31 cellular contexts compared by ENCODE assay signal in genomic region chr11:88122956-88123355, GRCh38.
"Had no signal": no experiment of that assay in that cellular context is flagged by ENCODE, and none has a peak within 500 bp of the region (broad histone marks: within the 10 kb centered on the region; RNA-seq: fewer than 3 reads in every experiment).

No MANE protein-coding gene starts in this region.

- H3K4me1 Mint-ChIP-seq: activated CD4-positive, alpha-beta memory T cell treated with anti-CD3 and anti-CD28 coated beads, Interleukin-2, amount 10 ng/mL, durations not matched to agents 7 days and 5 days; activated CD4-positive, alpha-beta T cell treated with anti-CD3 and anti-CD28 coated beads, Interleukin-2, amount 10 ng/mL, durations not matched to agents 7 days and 5 days; activated CD8-positive, alpha-beta memory T cell treated with anti-CD3 and anti-CD28 coated beads, Interleukin-2, amount 10 ng/mL, durations not matched to agents 7 days and 5 days; activated naive CD4-positive, alpha-beta T cell treated with anti-CD3 and anti-CD28 coated beads, Interleukin-2, amount 50 U/mL, for 24 hours; activated naive CD8-positive, alpha-beta T cell treated with anti-CD3 and anti-CD28 coated beads for 36 hours; activated naive CD8-positive, alpha-beta T cell treated with anti-CD3 and anti-CD28 coated beads, Interleukin-2, amount 50 U/mL, for 24 hours had no signal

- H3K4me1 ChIP-seq: adrenal gland, body of pancreas, esophagus muscularis mucosa, foreskin keratinocyte, gastrocnemius medialis, heart right ventricle had no signal

- DNase-seq: activated CD4-positive, alpha-beta memory T cell treated with anti-CD3 and anti-CD28 coated beads, Interleukin-2, amount 10 ng/mL, durations not matched to agents 7 days and 5 days; activated CD4-positive, alpha-beta T cell treated with anti-CD3 and anti-CD28 coated beads for 1 hour; activated CD4-positive, alpha-beta T cell treated with anti-CD3 and anti-CD28 coated beads for 4 hours; activated CD4-positive, alpha-beta T cell treated with anti-CD3 and anti-CD28 coated beads, Interleukin-2, amount 10 ng/mL, durations not matched to agents 7 days and 5 days; activated CD4-positive, alpha-beta T cell treated with anti-CD3 and anti-CD28 coated beads, Interleukin-2, amount 50 U/mL, for 4 hours; activated CD8-positive, alpha-beta memory T cell treated with anti-CD3 and anti-CD28 coated beads, Interleukin-2, amount 10 ng/mL, durations not matched to agents 7 days and 5 days; activated CD8-positive, alpha-beta memory T cell treated with anti-CD3 and anti-CD28 coated beads, Interleukin-2, amount 50 U/mL, for 4 hours; activated effector memory CD4-positive, alpha-beta T cell treated with anti-CD3 and anti-CD28 coated beads, Interleukin-2, amount 50 U/mL, for 16 hours; activated naive CD4-positive, alpha-beta T cell treated with anti-CD3 and anti-CD28 coated beads for 36 hours; activated naive CD8-positive, alpha-beta T cell treated with anti-CD3 and anti-CD28 coated beads for 36 hours; activated naive CD8-positive, alpha-beta T cell treated with anti-CD3 and anti-CD28 coated beads, Interleukin-2, amount 50 U/mL, for 24 hours; activated T-cell treated with anti-CD3 and anti-CD28 coated beads, Interleukin-2, amount 50 U/mL, for 1 hour; activated T-cell treated with anti-CD3 and anti-CD28 coated beads, Interleukin-2, amount 50 U/mL, for 48 hours; adrenal gland; amygdala; aorta; body of pancreas; central memory CD4-positive, alpha-beta T cell; effector CD4-positive, alpha-beta T cell; effector memory CD8-positive, alpha-beta T cell; erythroblast; foreskin keratinocyte; gastrocnemius medialis; heart right ventricle; T-helper 2 cell had no signal

- H3K27ac Mint-ChIP-seq: activated CD4-positive, alpha-beta memory T cell treated with anti-CD3 and anti-CD28 coated beads, Interleukin-2, amount 10 ng/mL, durations not matched to agents 7 days and 5 days; activated CD4-positive, alpha-beta T cell treated with anti-CD3 and anti-CD28 coated beads, Interleukin-2, amount 10 ng/mL, durations not matched to agents 7 days and 5 days; activated CD8-positive, alpha-beta memory T cell treated with anti-CD3 and anti-CD28 coated beads, Interleukin-2, amount 10 ng/mL, durations not matched to agents 7 days and 5 days; activated naive CD4-positive, alpha-beta T cell treated with anti-CD3 and anti-CD28 coated beads for 36 hours; activated naive CD4-positive, alpha-beta T cell treated with anti-CD3 and anti-CD28 coated beads, Interleukin-2, amount 50 U/mL, for 24 hours; activated naive CD8-positive, alpha-beta T cell treated with anti-CD3 and anti-CD28 coated beads for 36 hours; activated naive CD8-positive, alpha-beta T cell treated with anti-CD3 and anti-CD28 coated beads, Interleukin-2, amount 50 U/mL, for 24 hours; activated T-helper 1 cell treated with anti-CD3 and anti-CD28 coated beads, Interleukin-12 subunit alpha, Interleukin-12 subunit beta, Interleukin-2, Interleukin-4 antibody, amounts not matched to agents 30 ng/mL and 10 ng/mL and 1 ng/mL, durations not matched to agents 14 hours and 24 hours and 36 hours; activated T-helper 2 cell treated with anti-CD3 and anti-CD28 coated beads, Interferon-gamma antibody, Interleukin-2, Interleukin-4, amounts not matched to agents 10 μg/mL and 5 μg/mL and 100 μg/mL, durations not matched to agents 14 hours and 24 hours and 36 hours; dendritic cell treated with granulocyte-macrophage colony-stimulating factor and Interleukin-4, amounts not matched to agents 40 ng/mL and 50 ng/mL, for 4 days; effector memory CD8-positive, alpha-beta T cell had no signal

- H3K36me3 ChIP-seq: adrenal gland, esophagus muscularis mucosa, gastrocnemius medialis, heart right ventricle had no signal

- H3K27ac ChIP-seq: adrenal gland, body of pancreas, coronary artery, esophagus muscularis mucosa, foreskin keratinocyte, gastrocnemius medialis, heart right ventricle had no signal

- H3K9me3 Mint-ChIP-seq: activated CD4-positive, alpha-beta memory T cell treated with anti-CD3 and anti-CD28 coated beads, Interleukin-2, amount 10 ng/mL, durations not matched to agents 7 days and 5 days; activated naive CD4-positive, alpha-beta T cell treated with anti-CD3 and anti-CD28 coated beads for 36 hours; activated naive CD4-positive, alpha-beta T cell treated with anti-CD3 and anti-CD28 coated beads, Interleukin-2, amount 50 U/mL, for 24 hours; activated naive CD8-positive, alpha-beta T cell treated with anti-CD3 and anti-CD28 coated beads for 36 hours; activated naive CD8-positive, alpha-beta T cell treated with anti-CD3 and anti-CD28 coated beads, Interleukin-2, amount 50 U/mL, for 24 hours; activated T-helper 1 cell treated with anti-CD3 and anti-CD28 coated beads, Interleukin-12 subunit alpha, Interleukin-12 subunit beta, Interleukin-2, Interleukin-4 antibody, amounts not matched to agents 30 ng/mL and 10 ng/mL and 1 ng/mL, durations not matched to agents 14 hours and 24 hours and 36 hours; activated T-helper 2 cell treated with anti-CD3 and anti-CD28 coated beads, Interferon-gamma antibody, Interleukin-2, Interleukin-4, amounts not matched to agents 10 μg/mL and 5 μg/mL and 100 μg/mL, durations not matched to agents 14 hours and 24 hours and 36 hours; dendritic cell treated with granulocyte-macrophage colony-stimulating factor and Interleukin-4, amounts not matched to agents 40 ng/mL and 50 ng/mL, for 4 days; effector memory CD8-positive, alpha-beta T cell had no signal

- H3K36me3 Mint-ChIP-seq: activated CD8-positive, alpha-beta memory T cell treated with anti-CD3 and anti-CD28 coated beads, Interleukin-2, amount 10 ng/mL, durations not matched to agents 7 days and 5 days; activated naive CD4-positive, alpha-beta T cell treated with anti-CD3 and anti-CD28 coated beads, Interleukin-2, amount 50 U/mL, for 24 hours; activated naive CD8-positive, alpha-beta T cell treated with anti-CD3 and anti-CD28 coated beads for 36 hours had no signal

- H3K9me3 ChIP-seq: adrenal gland, body of pancreas, esophagus muscularis mucosa, gastrocnemius medialis had no signal

- H3K4me3 Mint-ChIP-seq: activated CD4-positive, alpha-beta memory T cell treated with anti-CD3 and anti-CD28 coated beads, Interleukin-2, amount 10 ng/mL, durations not matched to agents 7 days and 5 days; activated CD4-positive, alpha-beta T cell treated with anti-CD3 and anti-CD28 coated beads, Interleukin-2, amount 10 ng/mL, durations not matched to agents 7 days and 5 days; activated CD8-positive, alpha-beta memory T cell treated with anti-CD3 and anti-CD28 coated beads, Interleukin-2, amount 10 ng/mL, durations not matched to agents 7 days and 5 days; activated naive CD4-positive, alpha-beta T cell treated with anti-CD3 and anti-CD28 coated beads for 36 hours; activated naive CD4-positive, alpha-beta T cell treated with anti-CD3 and anti-CD28 coated beads, Interleukin-2, amount 50 U/mL, for 24 hours; activated naive CD8-positive, alpha-beta T cell treated with anti-CD3 and anti-CD28 coated beads for 36 hours; activated naive CD8-positive, alpha-beta T cell treated with anti-CD3 and anti-CD28 coated beads, Interleukin-2, amount 50 U/mL, for 24 hours; activated T-helper 1 cell treated with anti-CD3 and anti-CD28 coated beads, Interleukin-12 subunit alpha, Interleukin-12 subunit beta, Interleukin-2, Interleukin-4 antibody, amounts not matched to agents 30 ng/mL and 10 ng/mL and 1 ng/mL, durations not matched to agents 14 hours and 24 hours and 36 hours; dendritic cell treated with granulocyte-macrophage colony-stimulating factor and Interleukin-4, amounts not matched to agents 40 ng/mL and 50 ng/mL, for 4 days; effector memory CD8-positive, alpha-beta T cell had no signal

- H3K27me3 ChIP-seq: adrenal gland, body of pancreas, esophagus muscularis mucosa, foreskin keratinocyte, gastrocnemius medialis, heart right ventricle had no signal

- ATAC-seq: activated CD8-positive, alpha-beta memory T cell treated with anti-CD3 and anti-CD28 coated beads, Interleukin-2, amount 10 ng/mL, durations not matched to agents 7 days and 5 days; activated naive CD8-positive, alpha-beta T cell treated with anti-CD3 and anti-CD28 coated beads, Interleukin-2, amount 50 U/mL, for 24 hours; body of pancreas; effector memory CD8-positive, alpha-beta T cell; foreskin keratinocyte; gastrocnemius medialis; heart right ventricle had no signal

- H3K4me3 ChIP-seq: adrenal gland, body of pancreas, coronary artery, esophagus muscularis mucosa, gastrocnemius medialis, heart right ventricle had no signal

- H3K27me3 Mint-ChIP-seq: activated CD8-positive, alpha-beta memory T cell treated with anti-CD3 and anti-CD28 coated beads, Interleukin-2, amount 10 ng/mL, durations not matched to agents 7 days and 5 days; activated naive CD8-positive, alpha-beta T cell treated with anti-CD3 and anti-CD28 coated beads for 36 hours; dendritic cell treated with granulocyte-macrophage colony-stimulating factor and Interleukin-4, amounts not matched to agents 40 ng/mL and 50 ng/mL, for 4 days; effector memory CD8-positive, alpha-beta T cell had no signal
